Comparison of ENCODE assay signal across 23 cellular contexts in genomic region chr10:128571745-128572144, GRCh38.
"Had no signal": no experiment of that assay in that cellular context is flagged by ENCODE, and none has a peak within 500 bp of the region (broad histone marks: within the 10 kb centered on the region; RNA-seq: fewer than 3 reads in every experiment).

No MANE protein-coding gene starts in this region.

- H3K9me3 Mint-ChIP-seq: activated CD4-positive, alpha-beta memory T cell treated with anti-CD3 and anti-CD28 coated beads, Interleukin-2, amount 10 ng/mL, durations not matched to agents 7 days and 5 days; activated naive CD8-positive, alpha-beta T cell treated with anti-CD3 and anti-CD28 coated beads, Interleukin-2, amount 10 ng/mL, durations not matched to agents 7 days and 5 days; activated T-cell treated with anti-CD3 and anti-CD28 coated beads, Interleukin-2, amount 50 U/mL, for 24 hours; activated T-helper 2 cell treated with anti-CD3 and anti-CD28 coated beads, Interferon-gamma antibody, Interleukin-2, Interleukin-4, amounts not matched to agents 10 μg/mL and 5 μg/mL and 100 μg/mL, durations not matched to agents 14 hours and 24 hours and 36 hours; dendritic cell treated with granulocyte-macrophage colony-stimulating factor and Interleukin-4, amounts not matched to agents 40 ng/mL and 50 ng/mL, for 4 days had no signal

- H3K27ac ChIP-seq: cardiac muscle cell, neutrophil, tibial artery had no signal

- DNase-seq: activated CD4-positive, alpha-beta memory T cell treated with anti-CD3 and anti-CD28 coated beads, Interleukin-2, amount 10 ng/mL, durations not matched to agents 7 days and 5 days; activated CD4-positive, alpha-beta T cell treated with anti-CD3 and anti-CD28 coated beads for 48 hours; activated CD4-positive, CD25-positive, alpha-beta regulatory T cell; activated naive CD4-positive, alpha-beta T cell treated with Interleukin-2 at 50 U/mL for 16 hours; activated naive CD8-positive, alpha-beta T cell treated with anti-CD3 and anti-CD28 coated beads, Interleukin-2, amount 10 ng/mL, durations not matched to agents 7 days and 5 days; activated T-cell treated with anti-CD3 and anti-CD28 coated beads, Interleukin-2, amount 50 U/mL, for 24 hours; amygdala; effector memory CD4-positive, alpha-beta T cell; foreskin fibroblast; hypothalamus; kidney glomerular epithelial cell; naive thymus-derived CD4-positive, alpha-beta T cell; stimulated activated CD4-positive, alpha-beta T cell treated with anti-CD3 and anti-CD28 coated beads, Interleukin-12 subunit alpha, Interleukin-12 subunit beta, amount 100 ng/mL, for 4 hours; stimulated activated CD4-positive, alpha-beta T cell treated with anti-CD3 and anti-CD28 coated beads, Interleukin-1b, Interleukin-23, amount 100 ng/mL, for 48 hours; stimulated activated CD8-positive, alpha-beta memory T cell treated with anti-CD3 and anti-CD28 coated beads, Interleukin-4, amount 100 ng/mL, for 48 hours; stimulated activated naive CD8-positive, alpha-beta T cell treated with anti-CD3 and anti-CD28 coated beads, Interleukin-15, Interleukin-2, amounts not matched to agents 100 U/mL and 50 U/mL, for 24 hours; substantia nigra; tibial artery had no signal

- H3K36me3 ChIP-seq: cardiac muscle cell, neutrophil, tibial artery had no signal

- H3K4me1 ChIP-seq: tibial artery had no signal

- H3K36me3 Mint-ChIP-seq: activated naive CD8-positive, alpha-beta T cell treated with anti-CD3 and anti-CD28 coated beads, Interleukin-2, amount 10 ng/mL, durations not matched to agents 7 days and 5 days; memory B cell; naive thymus-derived CD4-positive, alpha-beta T cell had no signal

- H3K27me3 ChIP-seq: cardiac muscle cell, neutrophil had no signal

- H3K9me3 ChIP-seq: neutrophil, tibial artery had no signal

- H3K27me3 Mint-ChIP-seq: activated CD4-positive, alpha-beta memory T cell treated with anti-CD3 and anti-CD28 coated beads, Interleukin-2, amount 10 ng/mL, durations not matched to agents 7 days and 5 days; activated naive CD8-positive, alpha-beta T cell treated with anti-CD3 and anti-CD28 coated beads, Interleukin-2, amount 10 ng/mL, durations not matched to agents 7 days and 5 days; activated T-cell treated with anti-CD3 and anti-CD28 coated beads, Interleukin-2, amount 50 U/mL, for 24 hours; dendritic cell treated with granulocyte-macrophage colony-stimulating factor and Interleukin-4, amounts not matched to agents 40 ng/mL and 50 ng/mL, for 4 days; memory B cell had no signal

- H3K4me3 ChIP-seq: cardiac muscle cell, tibial artery had no signal

- H3K4me3 Mint-ChIP-seq: activated CD4-positive, alpha-beta memory T cell treated with anti-CD3 and anti-CD28 coated beads, Interleukin-2, amount 10 ng/mL, durations not matched to agents 7 days and 5 days; activated naive CD8-positive, alpha-beta T cell treated with anti-CD3 and anti-CD28 coated beads, Interleukin-2, amount 10 ng/mL, durations not matched to agents 7 days and 5 days; activated T-cell treated with anti-CD3 and anti-CD28 coated beads, Interleukin-2, amount 50 U/mL, for 24 hours; dendritic cell treated with granulocyte-macrophage colony-stimulating factor and Interleukin-4, amounts not matched to agents 40 ng/mL and 50 ng/mL, for 4 days; memory B cell; naive thymus-derived CD4-positive, alpha-beta T cell had no signal

- H3K27ac Mint-ChIP-seq: activated CD4-positive, alpha-beta memory T cell treated with anti-CD3 and anti-CD28 coated beads, Interleukin-2, amount 10 ng/mL, durations not matched to agents 7 days and 5 days; activated naive CD8-positive, alpha-beta T cell treated with anti-CD3 and anti-CD28 coated beads, Interleukin-2, amount 10 ng/mL, durations not matched to agents 7 days and 5 days; activated T-cell treated with anti-CD3 and anti-CD28 coated beads, Interleukin-2, amount 50 U/mL, for 24 hours; activated T-helper 2 cell treated with anti-CD3 and anti-CD28 coated beads, Interferon-gamma antibody, Interleukin-2, Interleukin-4, amounts not matched to agents 10 μg/mL and 5 μg/mL and 100 μg/mL, durations not matched to agents 14 hours and 24 hours and 36 hours; dendritic cell treated with granulocyte-macrophage colony-stimulating factor and Interleukin-4, amounts not matched to agents 40 ng/mL and 50 ng/mL, for 4 days; memory B cell; naive thymus-derived CD4-positive, alpha-beta T cell had no signal

- H3K4me1 Mint-ChIP-seq: activated CD4-positive, alpha-beta memory T cell treated with anti-CD3 and anti-CD28 coated beads, Interleukin-2, amount 10 ng/mL, durations not matched to agents 7 days and 5 days; activated naive CD8-positive, alpha-beta T cell treated with anti-CD3 and anti-CD28 coated beads, Interleukin-2, amount 10 ng/mL, durations not matched to agents 7 days and 5 days; memory B cell; naive thymus-derived CD4-positive, alpha-beta T cell had no signal
